8 cellular contexts compared by ENCODE assay signal in genomic region chr1:199684686-199685273, GRCh38.
DNase-seq lines count a peak whose midpoint lies in the region; ATAC-seq lines count a peak whose summit lies in the region.

No MANE protein-coding gene starts in this region.

- no peak overlapping the region for H3K4me3 Mint-ChIP-seq in activated T-helper 1 cell treated with anti-CD3 and anti-CD28 coated beads, Interleukin-12 subunit alpha, Interleukin-12 subunit beta, Interleukin-2, Interleukin-4 antibody, amounts not matched to agents 30 ng/mL and 10 ng/mL and 1 ng/mL, durations not matched to agents 14 hours and 24 hours and 36 hours

- intact Hi-C loops in activated T-helper 1 cell treated with anti-CD3 and anti-CD28 coated beads, Interleukin-12 subunit alpha, Interleukin-12 subunit beta, Interleukin-2, Interleukin-4 antibody, amounts not matched to agents 30 ng/mL and 10 ng/mL and 1 ng/mL, durations not matched to agents 14 hours and 24 hours and 36 hours (cut with micrococcal nuclease): loop anchor here (1.0 to 10.0 kb wide), 6 partner anchors 348 to 826 kb away; no protein-coding TSS in a partner anchor

- H3K27me3 Mint-ChIP-seq in activated T-helper 1 cell treated with anti-CD3 and anti-CD28 coated beads, Interleukin-12 subunit alpha, Interleukin-12 subunit beta, Interleukin-2, Interleukin-4 antibody, amounts not matched to agents 30 ng/mL and 10 ng/mL and 1 ng/mL, durations not matched to agents 14 hours and 24 hours and 36 hours (ENCODE audit: insufficient read depth): peaks cover 23% of the 10 kb centered on the region

- ATAC-seq in GM18861 (IDR thresholded peaks at IDR 0.05; ENCODE audit: unreplicated experiment) (peak; percentile 86), HG03025 (IDR thresholded peaks at IDR 0.05; ENCODE audit: low FRiP score, unreplicated experiment) (peak; percentile 77)

- H3K27ac Mint-ChIP-seq in activated T-helper 1 cell treated with anti-CD3 and anti-CD28 coated beads, Interleukin-12 subunit alpha, Interleukin-12 subunit beta, Interleukin-2, Interleukin-4 antibody, amounts not matched to agents 30 ng/mL and 10 ng/mL and 1 ng/mL, durations not matched to agents 14 hours and 24 hours and 36 hours: no peak overlapping the region

- DNase-seq in COR-L47 (lab: John Stamatoyannopoulos, UW) (peak; percentile 63), NCI-H146 treated with DMSO at 0.1 percent for 48 hours (lab: John Stamatoyannopoulos, UW; ENCODE audit: unreplicated experiment) (peak; percentile 12), SW480 (ENCODE audit: low spot score) (peak; percentile 61), fibroblast of peridontal ligament (ENCODE audit: extremely low read depth) (peak; percentile 87), non-pigmented ciliary epithelial cell (ENCODE audit: low read depth) (peak; percentile 56)
- DNase-seq in activated T-helper 1 cell treated with anti-CD3 and anti-CD28 coated beads, Interleukin-12 subunit alpha, Interleukin-12 subunit beta, Interleukin-2, Interleukin-4 antibody, amounts not matched to agents 30 ng/mL and 10 ng/mL and 1 ng/mL, durations not matched to agents 14 hours and 24 hours and 36 hours (ENCODE audit: low spot score): no peak

- no peaks in the 10 kb centered on the region for H3K4me1 Mint-ChIP-seq in activated T-helper 1 cell treated with anti-CD3 and anti-CD28 coated beads, Interleukin-12 subunit alpha, Interleukin-12 subunit beta, Interleukin-2, Interleukin-4 antibody, amounts not matched to agents 30 ng/mL and 10 ng/mL and 1 ng/mL, durations not matched to agents 14 hours and 24 hours and 36 hours (ENCODE audit: low read depth)

- H3K9me3 Mint-ChIP-seq in activated T-helper 1 cell treated with anti-CD3 and anti-CD28 coated beads, Interleukin-12 subunit alpha, Interleukin-12 subunit beta, Interleukin-2, Interleukin-4 antibody, amounts not matched to agents 30 ng/mL and 10 ng/mL and 1 ng/mL, durations not matched to agents 14 hours and 24 hours and 36 hours: no peaks in the 10 kb centered on the region

- no peaks in the 10 kb centered on the region for H3K36me3 Mint-ChIP-seq in activated T-helper 1 cell treated with anti-CD3 and anti-CD28 coated beads, Interleukin-12 subunit alpha, Interleukin-12 subunit beta, Interleukin-2, Interleukin-4 antibody, amounts not matched to agents 30 ng/mL and 10 ng/mL and 1 ng/mL, durations not matched to agents 14 hours and 24 hours and 36 hours (ENCODE audit: low read depth)
